Comparison of ENCODE assay signal across 15 cellular contexts in genomic region chr12:104181313-104181712, GRCh38. TPM values are rescaled to one million over a fixed set of nuclear protein-coding genes. Genes with fewer than 3 reads are reported as not detected.
DNase-seq lines count a peak whose midpoint lies in the region; ATAC-seq, FAIRE-seq and TF ChIP-seq lines count a peak whose summit lies in the region.
"Had no signal": no experiment of that assay in that cellular context is flagged by ENCODE, and none has a peak within 500 bp of the region (broad histone marks: within the 10 kb centered on the region; RNA-seq: fewer than 3 reads in every experiment).

No MANE protein-coding gene starts in this region.

- H3K79me2 ChIP-seq in astrocyte (ENCODE audit: insufficient read depth, low read length): no peaks in the 10 kb centered on the region

- peaks cover 15% of the 10 kb centered on the region for H3K4me1 Mint-ChIP-seq in astrocyte (ENCODE audit: low read depth, unreplicated experiment)
- H3K4me1 Mint-ChIP-seq in stimulated activated naive CD8-positive, alpha-beta T cell treated with anti-CD3 and anti-CD28 coated beads, Interleukin-15, amount 100 ng/mL, for 72 hours: peaks cover 17% of the 10 kb centered on the region
- H3K4me1 Mint-ChIP-seq: stimulated activated memory B cell treated with anti-CD40 and anti-IgM and Interleukin-4, amounts not matched to agents 10 μg/mL and 1 μg/mL and 100 μg/mL, for 72 hours had no signal

- intact Hi-C loops in gastrocnemius medialis (cut with DNase I; ENCODE audit: low total_unique reads): no loop called here
- intact Hi-C loops in colonic mucosa (cut with DNase I): no loop called here

- H3K27ac ChIP-seq in astrocyte (ENCODE audit: low read depth, low read length): no peak overlapping the region
- peak overlapping the region in 3 of 4 donors; percentile 52 to 64 (median 63) for H3K27ac ChIP-seq in gastrocnemius medialis
- H3K27ac ChIP-seq in colonic mucosa: no peak overlapping the region
- H3K27ac ChIP-seq: WERI-Rb-1 had no signal

- no peak for FAIRE-seq in astrocyte (lab: Jason Lieb, UNC)

- peaks cover 3% of the 10 kb centered on the region for H3K36me3 Mint-ChIP-seq in astrocyte (ENCODE audit: low read depth, unreplicated experiment)
- H3K36me3 Mint-ChIP-seq: stimulated activated memory B cell treated with anti-CD40 and anti-IgM and Interleukin-4, amounts not matched to agents 10 μg/mL and 1 μg/mL and 100 μg/mL, for 72 hours had no signal

- H3K9me3 ChIP-seq in astrocyte (ENCODE audit: insufficient read depth, low read depth, low read length) (peaks cover 14% of the 10 kb centered on the region), gastrocnemius medialis (peaks cover 0 to 9% (median 8%) of the 10 kb centered on the region in 3 donors), colonic mucosa (no peaks in the 10 kb centered on the region)

- TF ChIP-seq POLR2A in gastrocnemius medialis (IDR thresholded peaks at IDR 0.05): no peak

- in situ Hi-C loops in gastrocnemius medialis (cut with MboI; ENCODE audit: low sequenced_read_pairs in 4 of 4): loop anchor here in 2 of 4 donors (25.0 kb wide), 1 partner anchor 1206 kb away; no protein-coding TSS in a partner anchor

- H3K9me3 Mint-ChIP-seq in astrocyte (ENCODE audit: unreplicated experiment): peaks cover 7% of the 10 kb centered on the region
- no peaks in the 10 kb centered on the region for H3K9me3 Mint-ChIP-seq in stimulated activated naive CD8-positive, alpha-beta T cell treated with anti-CD3 and anti-CD28 coated beads, Interleukin-15, amount 100 ng/mL, for 72 hours

- no peaks in the 10 kb centered on the region for H3K36me3 ChIP-seq in astrocyte (ENCODE audit: insufficient read depth, low read length)
- H3K36me3 ChIP-seq in gastrocnemius medialis: no peaks in the 10 kb centered on the region
- H3K36me3 ChIP-seq in colonic mucosa: no peaks in the 10 kb centered on the region
- H3K36me3 ChIP-seq: WERI-Rb-1 had no signal

- no peak for TF ChIP-seq CTCF in astrocyte (IDR thresholded peaks at IDR 0.05; ENCODE audit: insufficient read depth, low read depth, low read length)
- TF ChIP-seq CTCF in foreskin fibroblast (IDR thresholded peaks at IDR 0.05; ENCODE audit: low read depth, low read length): no peak
- TF ChIP-seq CTCF in gastrocnemius medialis (IDR thresholded peaks at IDR 0.05 in 4 of 5, conservative IDR thresholded peaks at IDR 0.05 in 1 of 5): no peak
- TF ChIP-seq CTCF in colonic mucosa (IDR thresholded peaks at IDR 0.05): no peak

- H3K4me1 ChIP-seq in astrocyte (ENCODE audit: insufficient read depth, low read length) (peaks cover 27% of the 10 kb centered on the region), gastrocnemius medialis (peaks cover 5 to 14% of the 10 kb centered on the region in 2 donors), colonic mucosa (no peaks in the 10 kb centered on the region)

- ATAC-seq in gastrocnemius medialis: no peak
- ATAC-seq in stimulated activated naive CD8-positive, alpha-beta T cell treated with anti-CD3 and anti-CD28 coated beads, Interleukin-15, amount 100 ng/mL, for 72 hours: no peak
- ATAC-seq in GM18870 (IDR thresholded peaks at IDR 0.05; ENCODE audit: unreplicated experiment): no peak
- ATAC-seq: stimulated activated memory B cell treated with anti-CD40 and anti-IgM and Interleukin-4, amounts not matched to agents 10 μg/mL and 1 μg/mL and 100 μg/mL, for 72 hours had no signal

- no peak overlapping the region for H3K4me3 Mint-ChIP-seq in astrocyte (ENCODE audit: unreplicated experiment)
- no peak overlapping the region for H3K4me3 Mint-ChIP-seq in stimulated activated naive CD8-positive, alpha-beta T cell treated with anti-CD3 and anti-CD28 coated beads, Interleukin-15, amount 100 ng/mL, for 72 hours
- H3K4me3 Mint-ChIP-seq: stimulated activated memory B cell treated with anti-CD40 and anti-IgM and Interleukin-4, amounts not matched to agents 10 μg/mL and 1 μg/mL and 100 μg/mL, for 72 hours had no signal

- DNase-seq in HCEC 1CT (peak; percentile 22), astrocyte (ENCODE audit: low read depth) (peak; percentile 75), foreskin fibroblast (peak; percentile 28 to 50), gastrocnemius medialis (no peak), dedifferentiated amniotic fluid mesenchymal stem cell (ENCODE audit: extremely low spot score) (no peak), colonic mucosa (no peak)
- DNase-seq in stimulated activated naive CD8-positive, alpha-beta T cell treated with anti-CD3 and anti-CD28 coated beads, Interleukin-15, amount 100 ng/mL, for 72 hours: no peak
- DNase-seq: activated T-cell treated with anti-CD3 and anti-CD28 coated beads for 4 hours; NCI-H1092; NCI-H526 treated with DMSO at 0.1 percent for 48 hours; occipital lobe; stimulated activated CD4-positive, alpha-beta T cell treated with anti-CD3 and anti-CD28 coated beads, Interleukin-2, amount 100 ng/mL, for 24 hours; WERI-Rb-1 had no signal

- peaks cover 2% of the 10 kb centered on the region for H3K27me3 Mint-ChIP-seq in astrocyte (ENCODE audit: low read depth, unreplicated experiment)
- H3K27me3 Mint-ChIP-seq in stimulated activated naive CD8-positive, alpha-beta T cell treated with anti-CD3 and anti-CD28 coated beads, Interleukin-15, amount 100 ng/mL, for 72 hours: peaks cover 12% of the 10 kb centered on the region

- no peaks in the 10 kb centered on the region for H4K20me1 ChIP-seq in astrocyte (ENCODE audit: insufficient read depth, low read length)

- H2AFZ ChIP-seq in astrocyte (ENCODE audit: low read depth, low read length): no peak overlapping the region

- H3K27me3 ChIP-seq in astrocyte (ENCODE audit: insufficient read depth, low read length): no peaks in the 10 kb centered on the region
- no peaks in the 10 kb centered on the region for H3K27me3 ChIP-seq in gastrocnemius medialis
- no peaks in the 10 kb centered on the region for H3K27me3 ChIP-seq in colonic mucosa

- H3K9ac ChIP-seq in astrocyte (ENCODE audit: low read length) (no peak overlapping the region), colonic mucosa (ENCODE audit: low read depth in 2 of 2, low read length in 2 of 2) (no peak overlapping the region)

- H3K4me3 ChIP-seq in astrocyte (ENCODE audit: insufficient read depth, low read depth, low read length): no peak overlapping the region
- H3K4me3 ChIP-seq in foreskin fibroblast (ENCODE audit: low read depth in 1 of 2, low read length in 2 of 2): no peak overlapping the region
- H3K4me3 ChIP-seq in gastrocnemius medialis: no peak overlapping the region
- H3K4me3 ChIP-seq in colonic mucosa: no peak overlapping the region

- peak overlapping the region; percentile 0 for H3K4me2 ChIP-seq in astrocyte (ENCODE audit: low read length)

- peak overlapping the region; percentile 28 for H3K27ac Mint-ChIP-seq in astrocyte (ENCODE audit: unreplicated experiment)
- no peak overlapping the region for H3K27ac Mint-ChIP-seq in stimulated activated naive CD8-positive, alpha-beta T cell treated with anti-CD3 and anti-CD28 coated beads, Interleukin-15, amount 100 ng/mL, for 72 hours
- H3K27ac Mint-ChIP-seq: stimulated activated memory B cell treated with anti-CD40 and anti-IgM and Interleukin-4, amounts not matched to agents 10 μg/mL and 1 μg/mL and 100 μg/mL, for 72 hours had no signal

RNA-seq across cellular contexts. Expression of gene TXNRD1, which starts 34.3 kb away (rescaled TPM):
- 133 and 176 TPM in 2 replicates for total RNA-seq in astrocyte
- total RNA-seq in gastrocnemius medialis: 100 to 1,000 TPM in 3 of 4 donors, 10 to 100 TPM in 1; 96.6 to 139 (median 118) TPM
- total RNA-seq in colonic mucosa: 100 to 1,000 TPM; 110 to 129 TPM

RNA-seq across cellular contexts. Expression of gene NFYB, which starts 43.3 kb away (rescaled TPM):
- total RNA-seq in astrocyte (12.3 and 14.8 TPM in 2 replicates), gastrocnemius medialis (10 to 100 TPM; 16.5 to 35.1 (median 21.4) TPM), colonic mucosa (10 to 100 TPM; 15.6 to 19.8 TPM)

Comparison
In these comparisons a context has a peak if more than half of its experiments do, and no peak if none do; other contexts are left out.
1. DNase-seq: peak in HCEC 1CT (single experiment), astrocyte (single experiment) and foreskin fibroblast (2 of 2); none in gastrocnemius medialis (0 of 2), stimulated activated naive CD8-positive, alpha-beta T cell treated with anti-CD3 and anti-CD28 coated beads, Interleukin-15, amount 100 ng/mL, for 72 hours (0 of 2), dedifferentiated amniotic fluid mesenchymal stem cell (single experiment) and colonic mucosa (single experiment).
2. H3K27ac ChIP-seq: peak in gastrocnemius medialis (3 of 4); none in astrocyte (single experiment) and colonic mucosa (single experiment).